In the genomic region with DNA sequence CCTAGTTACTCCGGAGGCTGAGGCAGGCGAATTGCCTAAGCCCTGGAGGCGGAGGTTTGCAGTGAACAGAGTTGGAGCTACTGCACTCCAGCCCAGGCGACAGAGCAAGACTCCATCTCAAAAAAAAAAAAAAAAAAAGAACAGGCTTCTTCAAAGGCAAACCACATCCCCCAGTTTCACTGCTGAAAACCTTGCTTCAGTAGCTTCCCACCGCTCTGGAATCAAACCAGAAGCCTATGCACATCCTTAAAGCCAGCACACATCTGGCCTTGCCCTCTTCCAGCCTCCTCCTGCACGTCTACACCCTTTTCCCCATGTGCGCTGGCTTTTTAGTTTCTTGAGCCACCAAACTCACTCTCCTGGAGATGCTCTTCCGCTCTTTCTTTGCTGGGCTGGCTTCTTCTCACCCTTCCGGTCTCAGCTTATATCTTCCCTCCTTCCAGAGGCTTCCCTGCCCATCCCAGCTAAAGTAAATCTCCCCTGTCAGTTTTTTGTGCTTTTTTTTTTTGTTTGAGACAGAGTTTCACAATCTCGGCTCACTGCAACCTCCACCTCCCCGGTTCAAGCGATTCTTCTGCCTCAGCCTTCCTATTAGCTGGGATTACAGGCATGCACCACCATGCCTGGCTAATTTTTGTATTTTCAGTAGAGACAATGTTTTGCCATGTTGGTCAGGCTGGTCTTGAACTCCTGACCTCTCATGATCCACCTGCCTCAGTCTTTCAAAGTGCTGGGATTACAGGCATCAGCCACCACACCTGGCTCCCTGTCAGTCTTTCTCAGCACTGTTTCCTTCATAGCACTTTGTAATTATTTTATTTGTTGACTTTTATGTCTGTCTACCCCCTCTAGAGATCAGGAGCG, we compare ENCODE assay signal across 1 cellular context.
TF ChIP-seq lines count a peak whose summit lies in the region.

No MANE protein-coding gene starts in this region.

TF ChIP-seq in HEK293, 187 proteins besides CTCF, POLR2A, EP300 and RAD21 (continued from another document):
- TF ChIP-seq ZNF473 (tag by site-specific recombination; IDR thresholded peaks at IDR 0.05), result no peak
